In the genomic region with DNA sequence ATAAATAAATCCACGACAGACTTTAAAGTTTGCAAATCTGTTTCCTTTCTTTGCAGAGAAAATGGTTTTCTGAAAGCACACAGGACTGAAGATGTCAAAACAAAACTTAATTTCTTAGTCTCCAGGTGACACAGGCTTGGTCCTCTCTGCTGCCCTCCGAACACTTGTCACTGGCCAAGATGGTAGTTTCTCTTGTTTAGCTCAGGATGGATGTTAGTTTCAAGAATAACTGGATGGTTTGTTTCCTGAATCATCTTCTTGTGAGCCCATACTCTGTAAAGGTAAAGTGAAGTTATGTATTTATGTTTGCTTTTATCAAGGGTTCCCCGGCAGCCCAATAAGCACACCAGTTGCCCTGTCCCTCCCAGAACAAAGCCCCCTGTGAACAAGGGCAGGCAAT, we compare ENCODE assay signal across 26 cellular contexts.
"Had no signal": no experiment of that assay in that cellular context is flagged by ENCODE, and none has a peak within 500 bp of the region (broad histone marks: within the 10 kb centered on the region; RNA-seq: fewer than 3 reads in every experiment).

No MANE protein-coding gene starts in this region.

- H3K4me3 Mint-ChIP-seq: T-helper 17 cell had no signal

- DNase-seq: activated CD4-positive, alpha-beta T cell treated with anti-CD3 and anti-CD28 coated beads for 1 hour; activated CD8-positive, alpha-beta memory T cell treated with anti-CD3 and anti-CD28 coated beads for 24 hours; activated gamma-delta T cell treated with Interleukin-2 at 50 U/mL for 16 hours; activated naive CD4-positive, alpha-beta T cell treated with anti-CD3 and anti-CD28 coated beads, Interleukin-2, amount 50 U/mL, for 16 hours; activated T-cell treated with anti-CD3 and anti-CD28 coated beads, Interleukin-2, amount 50 U/mL, for 1 hour; body of pancreas; effector memory CD4-positive, alpha-beta T cell; gastrocnemius medialis; glutamatergic neuron; left ventricle myocardium inferior; mesendoderm; ovary; stimulated activated CD4-positive, alpha-beta T cell treated with anti-CD3 and anti-CD28 coated beads, Interleukin-15, amount 100 ng/mL, for 24 hours; stimulated activated CD4-positive, alpha-beta T cell treated with anti-CD3 and anti-CD28 coated beads, Interleukin-2, amount 100 ng/mL, for 24 hours; stimulated activated naive CD4-positive, alpha-beta T cell treated with Interleukin-2 at 50 U/mL for 16 hours; SW 1271; T-helper 17 cell; T1000; trophoblast cell had no signal

- H3K4me3 ChIP-seq: body of pancreas, coronary artery, dorsolateral prefrontal cortex, gastrocnemius medialis, left ventricle myocardium inferior, lung, ovary, prostate gland, SK-N-MC, smooth muscle cell, thoracic aorta had no signal

- H3K4me1 ChIP-seq: body of pancreas, gastrocnemius medialis, left ventricle myocardium inferior, prostate gland had no signal

- H3K36me3 ChIP-seq: ovary had no signal

- ATAC-seq: body of pancreas, gastrocnemius medialis, T-helper 17 cell had no signal

- H3K9me3 ChIP-seq: body of pancreas, gastrocnemius medialis, left ventricle myocardium inferior, ovary, prostate gland, thoracic aorta had no signal

- H3K27ac ChIP-seq: body of pancreas, coronary artery, gastrocnemius medialis, left ventricle myocardium inferior, ovary, prostate gland, SK-N-MC, thoracic aorta had no signal

- H3K27me3 ChIP-seq: body of pancreas, dorsolateral prefrontal cortex, gastrocnemius medialis, ovary had no signal

- H3K27me3 Mint-ChIP-seq: T-helper 17 cell had no signal
